ENCODE assay signal across 19 cellular contexts in the genomic region with DNA sequence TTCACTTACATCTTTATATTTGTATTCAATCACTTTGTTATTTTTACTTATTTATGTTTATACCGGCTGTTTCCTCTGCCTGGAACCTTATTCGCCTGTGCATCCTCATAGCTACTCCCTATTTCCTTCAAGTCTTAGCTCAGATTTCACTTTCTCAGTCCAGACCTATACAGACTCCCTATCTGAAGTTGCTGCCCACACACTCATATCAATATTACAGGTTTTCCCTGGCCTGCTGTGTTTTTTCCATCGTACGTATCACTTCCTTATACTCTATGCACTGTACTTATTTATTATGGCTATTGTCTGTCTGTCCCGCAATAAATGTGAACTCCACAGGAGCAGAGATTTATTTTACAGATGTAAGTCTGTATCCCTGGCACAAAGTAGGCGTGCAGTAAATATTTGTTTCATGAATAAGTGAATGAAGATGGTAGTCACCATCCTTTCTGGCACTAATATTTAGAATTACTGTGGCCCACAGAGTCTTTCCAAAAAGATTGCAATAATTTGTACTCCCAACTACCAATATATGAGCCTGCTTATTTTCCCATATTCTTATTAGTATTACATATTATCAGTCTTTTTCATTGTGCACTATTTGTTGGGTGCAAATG.
"Had no signal": no experiment of that assay in that cellular context is flagged by ENCODE, and none has a peak within 500 bp of the region (broad histone marks: within the 10 kb centered on the region; RNA-seq: fewer than 3 reads in every experiment).

No MANE protein-coding gene starts in this region.

- DNase-seq: activated CD4-positive, alpha-beta memory T cell treated with anti-CD3 and anti-CD28 coated beads for 36 hours; activated CD4-positive, alpha-beta T cell treated with anti-CD3 and anti-CD28 coated beads for 36 hours; activated T-cell treated with anti-CD3 and anti-CD28 coated beads for 4 hours; effector CD8-positive, alpha-beta T cell; esophagus squamous epithelium; foreskin keratinocyte; hypothalamus; left lung; stimulated activated CD4-positive, alpha-beta T cell treated with anti-CD3 and anti-CD28 coated beads, Interleukin-2, amount 100 ng/mL, for 24 hours; stimulated activated naive CD8-positive, alpha-beta T cell treated with anti-CD3 and anti-CD28 coated beads, Interleukin-15, Interleukin-2, amounts not matched to agents 100 U/mL and 50 U/mL, for 24 hours; transverse colon; uterus had no signal

- H3K27ac Mint-ChIP-seq: activated CD4-positive, alpha-beta memory T cell treated with anti-CD3 and anti-CD28 coated beads for 36 hours; activated naive CD8-positive, alpha-beta T cell; mesothelial cell of epicardium; WTC11 had no signal

- H3K27me3 Mint-ChIP-seq: activated CD4-positive, alpha-beta memory T cell treated with anti-CD3 and anti-CD28 coated beads for 36 hours; activated CD4-positive, alpha-beta T cell treated with anti-CD3 and anti-CD28 coated beads for 36 hours; activated naive CD8-positive, alpha-beta T cell had no signal

- H3K27me3 ChIP-seq: esophagus squamous epithelium, foreskin keratinocyte, left lung, suprapubic skin, transverse colon, uterus had no signal

- H3K4me3 ChIP-seq: esophagus squamous epithelium, left lung, suprapubic skin, transverse colon, uterus had no signal

- ATAC-seq: activated CD4-positive, alpha-beta T cell treated with anti-CD3 and anti-CD28 coated beads for 36 hours; foreskin keratinocyte; left lung; stimulated activated naive CD8-positive, alpha-beta T cell treated with anti-CD3 and anti-CD28 coated beads, Interleukin-15, Interleukin-2, amounts not matched to agents 100 U/mL and 50 U/mL, for 24 hours; WTC11 had no signal

- H3K36me3 Mint-ChIP-seq: activated naive CD8-positive, alpha-beta T cell; WTC11 had no signal

- H3K4me3 Mint-ChIP-seq: activated CD4-positive, alpha-beta memory T cell treated with anti-CD3 and anti-CD28 coated beads for 36 hours; activated CD4-positive, alpha-beta T cell treated with anti-CD3 and anti-CD28 coated beads for 36 hours; activated naive CD8-positive, alpha-beta T cell; mesothelial cell of epicardium; neural crest cell; WTC11 had no signal

- H3K36me3 ChIP-seq: esophagus squamous epithelium, left lung, suprapubic skin, transverse colon, uterus had no signal

- FAIRE-seq: keratinocyte, TTC549 had no signal

- H3K9me3 ChIP-seq: esophagus squamous epithelium, suprapubic skin had no signal
